18 cellular contexts compared by ENCODE assay signal in the genomic region with DNA sequence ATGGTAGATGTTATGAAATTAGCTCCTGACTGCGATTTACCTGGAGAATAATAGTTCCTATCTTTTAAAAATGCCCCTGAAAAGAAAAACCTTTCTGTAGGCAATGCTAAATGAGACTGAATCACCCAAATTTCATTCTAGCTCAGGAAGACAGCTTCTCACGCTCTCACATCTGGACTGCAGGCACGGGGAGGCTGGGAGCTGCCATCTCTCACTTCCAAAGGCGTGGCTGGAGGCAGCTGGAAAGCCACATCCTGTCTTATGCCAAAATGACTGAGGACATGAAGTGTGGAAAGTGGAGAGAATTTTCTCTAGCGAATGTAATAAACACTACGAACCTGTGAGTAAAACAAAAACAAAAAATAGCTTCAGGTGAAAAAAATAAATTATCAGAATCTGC. TPM values are rescaled to one million over a fixed set of nuclear protein-coding genes. Genes with fewer than 3 reads are reported as not detected.
DNase-seq lines count a peak whose midpoint lies in the region; ATAC-seq, FAIRE-seq and TF ChIP-seq lines count a peak whose summit lies in the region.
"Had no signal": no experiment of that assay in that cellular context is flagged by ENCODE, and none has a peak within 500 bp of the region (broad histone marks: within the 10 kb centered on the region; RNA-seq: fewer than 3 reads in every experiment).

No MANE protein-coding gene starts in this region.

- peak overlapping the region; percentile 92 for H3K27ac Mint-ChIP-seq in MCF 10A (ENCODE audit: low read depth, unreplicated experiment)
- no peak overlapping the region for H3K27ac Mint-ChIP-seq in activated T-helper 1 cell treated with anti-CD3 and anti-CD28 coated beads, Interleukin-12 subunit alpha, Interleukin-12 subunit beta, Interleukin-2, Interleukin-4 antibody, amounts not matched to agents 30 ng/mL and 10 ng/mL and 1 ng/mL, durations not matched to agents 14 hours and 24 hours and 36 hours
- H3K27ac Mint-ChIP-seq: natural killer cell treated with Interleukin-12 subunit alpha and Interleukin-12 subunit beta and Interleukin-15 and Interleukin-18, amount 100 ng/mL, for 72 hours had no signal

- no peaks in the 10 kb centered on the region for H3K4me1 ChIP-seq in breast epithelium
- H3K4me1 ChIP-seq in right cardiac atrium (ENCODE audit: control insufficient read depth, insufficient read depth, low read length), result no peaks in the 10 kb centered on the region

- peak in 1 of 2 donors; percentile 35 for ATAC-seq in right cardiac atrium
- ATAC-seq: left colon; natural killer cell treated with Interleukin-12 subunit alpha and Interleukin-12 subunit beta and Interleukin-15 and Interleukin-18, amount 100 ng/mL, for 72 hours had no signal

- H3K4me3 ChIP-seq in breast epithelium (no peak overlapping the region), astrocyte of the spinal cord (ENCODE audit: low read depth, low read length) (no peak overlapping the region), right cardiac atrium (ENCODE audit: low read length) (no peak overlapping the region)
- H3K4me3 ChIP-seq: skin epidermis had no signal

- no peaks in the 10 kb centered on the region for H3K9me3 Mint-ChIP-seq in MCF 10A (ENCODE audit: unreplicated experiment)
- no peaks in the 10 kb centered on the region for H3K9me3 Mint-ChIP-seq in activated T-helper 1 cell treated with anti-CD3 and anti-CD28 coated beads, Interleukin-12 subunit alpha, Interleukin-12 subunit beta, Interleukin-2, Interleukin-4 antibody, amounts not matched to agents 30 ng/mL and 10 ng/mL and 1 ng/mL, durations not matched to agents 14 hours and 24 hours and 36 hours
- H3K9me3 Mint-ChIP-seq: activated T-cell treated with anti-CD3 and anti-CD28 coated beads, Interleukin-2, amount 50 U/mL, for 4 hours; natural killer cell treated with Interleukin-12 subunit alpha and Interleukin-12 subunit beta and Interleukin-15 and Interleukin-18, amount 100 ng/mL, for 72 hours had no signal

- H3K4me3 Mint-ChIP-seq in MCF 10A (ENCODE audit: unreplicated experiment), result peak overlapping the region; percentile 7
- H3K4me3 Mint-ChIP-seq in activated T-helper 1 cell treated with anti-CD3 and anti-CD28 coated beads, Interleukin-12 subunit alpha, Interleukin-12 subunit beta, Interleukin-2, Interleukin-4 antibody, amounts not matched to agents 30 ng/mL and 10 ng/mL and 1 ng/mL, durations not matched to agents 14 hours and 24 hours and 36 hours, result no peak overlapping the region
- H3K4me3 Mint-ChIP-seq: activated CD4-positive, alpha-beta T cell treated with anti-CD3 and anti-CD28 coated beads for 36 hours; activated T-cell treated with anti-CD3 and anti-CD28 coated beads, Interleukin-2, amount 50 U/mL, for 4 hours; natural killer cell treated with Interleukin-12 subunit alpha and Interleukin-12 subunit beta and Interleukin-15 and Interleukin-18, amount 100 ng/mL, for 72 hours had no signal

- CTCF ChIA-PET in MCF 10A (lab: Yijun Ruan, JAX), result interaction anchor here (0.7 to 2.1 kb wide), 7 partner anchors 8 to 400 kb away, joined by 3 to 18 read pairs (median 8); a partner anchor contains a TSS

- in situ Hi-C loops in astrocyte of the spinal cord (cut with HindIII; ENCODE audit: low sequenced_read_pairs), result loop anchor here (25.0 kb wide), 1 partner anchor 204 kb away; no protein-coding TSS in a partner anchor

- POLR2A ChIA-PET in MCF 10A (lab: Yijun Ruan, JAX), result interaction anchor here (0.6 to 2.3 kb wide), 6 partner anchors 12 to 215 kb away, joined by 3 to 93 read pairs (median 10); a partner anchor contains a TSS

- H3K4me1 Mint-ChIP-seq in MCF 10A (ENCODE audit: insufficient read depth, unreplicated experiment), result peaks cover 55% of the 10 kb centered on the region
- peaks cover 32% of the 10 kb centered on the region for H3K4me1 Mint-ChIP-seq in activated T-helper 1 cell treated with anti-CD3 and anti-CD28 coated beads, Interleukin-12 subunit alpha, Interleukin-12 subunit beta, Interleukin-2, Interleukin-4 antibody, amounts not matched to agents 30 ng/mL and 10 ng/mL and 1 ng/mL, durations not matched to agents 14 hours and 24 hours and 36 hours (ENCODE audit: low read depth)

- WGBS in right cardiac atrium, result 53% methylated on average over 6 of the region's 6 CpGs

- TF ChIP-seq POLR2A in breast epithelium (IDR thresholded peaks at IDR 0.05), result no peak

- H3K9me3 ChIP-seq in breast epithelium (no peaks in the 10 kb centered on the region), right cardiac atrium (ENCODE audit: control insufficient read depth, low read length) (no peaks in the 10 kb centered on the region)

- BruUV-seq in MCF 10A (replicated peaks; lab: Mats Ljungman, UMichigan), result no TSS peak

- H3K27me3 ChIP-seq in breast epithelium, result no peaks in the 10 kb centered on the region
- no peaks in the 10 kb centered on the region for H3K27me3 ChIP-seq in right cardiac atrium (ENCODE audit: control insufficient read depth, insufficient read depth)

- no peak for FAIRE-seq in urothelium cell line (lab: Jason Lieb, UNC)
- FAIRE-seq: A204.1 had no signal

- intact Hi-C loops in MCF 10A (cut with micrococcal nuclease), result no loop called here
- intact Hi-C loops in breast epithelium (cut with DNase I; ENCODE audit: low total_unique reads), result no loop called here
- intact Hi-C loops in right cardiac atrium (cut with DNase I), result no loop called here
- intact Hi-C loops in activated T-helper 1 cell treated with anti-CD3 and anti-CD28 coated beads, Interleukin-12 subunit alpha, Interleukin-12 subunit beta, Interleukin-2, Interleukin-4 antibody, amounts not matched to agents 30 ng/mL and 10 ng/mL and 1 ng/mL, durations not matched to agents 14 hours and 24 hours and 36 hours (cut with micrococcal nuclease), result no loop called here

- no peaks in the 10 kb centered on the region for H3K27me3 Mint-ChIP-seq in MCF 10A (ENCODE audit: insufficient read depth, unreplicated experiment)
- peaks cover 3% of the 10 kb centered on the region for H3K27me3 Mint-ChIP-seq in activated T-helper 1 cell treated with anti-CD3 and anti-CD28 coated beads, Interleukin-12 subunit alpha, Interleukin-12 subunit beta, Interleukin-2, Interleukin-4 antibody, amounts not matched to agents 30 ng/mL and 10 ng/mL and 1 ng/mL, durations not matched to agents 14 hours and 24 hours and 36 hours (ENCODE audit: insufficient read depth)
- H3K27me3 Mint-ChIP-seq: activated CD4-positive, alpha-beta T cell treated with anti-CD3 and anti-CD28 coated beads for 36 hours had no signal

- DNase-seq in MCF 10A (ENCODE audit: unreplicated experiment) (peak; percentile 75), breast epithelium (ENCODE audit: low spot score in 2 of 2) (no peak), astrocyte of the spinal cord (ENCODE audit: low read depth, low spot score) (peak; percentile 47), right cardiac atrium (peak; percentile 34 to 78 (median 61)), urothelium cell line (ENCODE audit: low spot score) (peak; percentile 38), NCI-H2081 (lab: John Stamatoyannopoulos, UW) (no peak), iPS-NIHi11 (ENCODE audit: low spot score) (no peak)
- no peak for DNase-seq in activated T-helper 1 cell treated with anti-CD3 and anti-CD28 coated beads, Interleukin-12 subunit alpha, Interleukin-12 subunit beta, Interleukin-2, Interleukin-4 antibody, amounts not matched to agents 30 ng/mL and 10 ng/mL and 1 ng/mL, durations not matched to agents 14 hours and 24 hours and 36 hours (ENCODE audit: low spot score)
- DNase-seq: activated CD4-positive, alpha-beta T cell treated with anti-CD3 and anti-CD28 coated beads for 36 hours; activated T-cell treated with anti-CD3 and anti-CD28 coated beads, Interleukin-2, amount 50 U/mL, for 4 hours; Kasumi-1; left colon; NCI-H2029 treated with DMSO at 0.1 percent for 48 hours; substantia nigra; SW 1271 had no signal

- H3K36me3 Mint-ChIP-seq in MCF 10A (ENCODE audit: insufficient read depth, unreplicated experiment), result no peaks in the 10 kb centered on the region
- H3K36me3 Mint-ChIP-seq in activated T-helper 1 cell treated with anti-CD3 and anti-CD28 coated beads, Interleukin-12 subunit alpha, Interleukin-12 subunit beta, Interleukin-2, Interleukin-4 antibody, amounts not matched to agents 30 ng/mL and 10 ng/mL and 1 ng/mL, durations not matched to agents 14 hours and 24 hours and 36 hours (ENCODE audit: low read depth), result no peaks in the 10 kb centered on the region
- H3K36me3 Mint-ChIP-seq: natural killer cell treated with Interleukin-12 subunit alpha and Interleukin-12 subunit beta and Interleukin-15 and Interleukin-18, amount 100 ng/mL, for 72 hours had no signal

- H3K36me3 ChIP-seq in breast epithelium, result no peaks in the 10 kb centered on the region

- TF ChIP-seq CTCF in MCF 10A (IDR thresholded peaks at IDR 0.05; ENCODE audit: unreplicated experiment) (no peak), breast epithelium (IDR thresholded peaks at IDR 0.05) (no peak), astrocyte of the spinal cord (IDR thresholded peaks at IDR 0.05; ENCODE audit: low read depth, low read length) (no peak)

- no peak overlapping the region for H3K27ac ChIP-seq in breast epithelium
- H3K27ac ChIP-seq in right cardiac atrium (ENCODE audit: low read length), result no peak overlapping the region

RNA-seq across cellular contexts. Expression of a gene that starts 58.0 kb away (rescaled TPM):
- 18.2 and 22.4 TPM in 2 replicates for total RNA-seq in MCF 10A (2022)
- total RNA-seq in breast epithelium, result 10 to 100 TPM; 32.4 to 60.7 (median 36.6) TPM
- total RNA-seq in right cardiac atrium, result 10 to 100 TPM; 23.5 to 25.8 (median 24.9) TPM
- polyA plus RNA-seq in right cardiac atrium, result 15.8 TPM
- 10.9 and 12.8 TPM in 2 replicates for total RNA-seq in activated T-helper 1 cell treated with anti-CD3 and anti-CD28 coated beads, Interleukin-12 subunit alpha, Interleukin-12 subunit beta, Interleukin-2, Interleukin-4 antibody, amounts not matched to agents 30 ng/mL and 10 ng/mL and 1 ng/mL, durations not matched to agents 14 hours and 24 hours and 36 hours

Comparison
In these comparisons a context has a peak if more than half of its experiments do, and no peak if none do; other contexts are left out.
1. DNase-seq: peak in MCF 10A (single experiment), astrocyte of the spinal cord (single experiment), right cardiac atrium (3 of 3) and urothelium cell line (single experiment); none in breast epithelium (0 of 2), NCI-H2081 (0 of 2), iPS-NIHi11 (single experiment) and activated T-helper 1 cell treated with anti-CD3 and anti-CD28 coated beads, Interleukin-12 subunit alpha, Interleukin-12 subunit beta, Interleukin-2, Interleukin-4 antibody, amounts not matched to agents 30 ng/mL and 10 ng/mL and 1 ng/mL, durations not matched to agents 14 hours and 24 hours and 36 hours (single experiment).